ENCODE assay signal across 22 cellular contexts in genomic region chr20:49624317-49624716, GRCh38. TPM values are rescaled to one million over a fixed set of nuclear protein-coding genes. Genes with fewer than 3 reads are reported as not detected.
A peak's percentile ranks its signal among the peaks of the same experiment; 100 is the strongest.
DNase-seq lines count a peak whose midpoint lies in the region; ATAC-seq and TF ChIP-seq lines count a peak whose summit lies in the region.
"Had no signal": no experiment of that assay in that cellular context is flagged by ENCODE, and none has a peak within 500 bp of the region (broad histone marks: within the 10 kb centered on the region; RNA-seq: fewer than 3 reads in every experiment).

No MANE protein-coding gene starts in this region.

- peaks cover 6% of the 10 kb centered on the region; the same call in 2 of the 3 replicates for H3K9me3 Mint-ChIP-seq in GM23338

- H3K9me3 ChIP-seq in OCI-LY7 (ENCODE audit: low read length): peaks cover 10% of the 10 kb centered on the region; the same call in 1 of the 2 replicates

- H3K27ac ChIP-seq in GM23338 (ENCODE audit: low read depth) (no peak overlapping the region), OCI-LY7 (ENCODE audit: low read depth, low read length, poor library complexity, severe bottlenecking) (peak overlapping the region; percentile 85)
- H3K27ac ChIP-seq: 22Rv1, C4-2B, SJCRH30 had no signal

- BruUV-seq in OCI-LY7 (replicated peaks; lab: Mats Ljungman, UMichigan): no TSS peak

- H3K79me2 ChIP-seq in GM23338 (replicated peaks; ENCODE audit: insufficient read depth): no peaks in the 10 kb centered on the region
- H3K79me2 ChIP-seq in OCI-LY7 (ENCODE audit: insufficient read depth, low read depth, low read length): peaks cover 10% of the 10 kb centered on the region; the same call in 1 of the 2 replicates

- H3K4me1 Mint-ChIP-seq in GM23338: peaks cover 23% of the 10 kb centered on the region

- intact Hi-C loops in OCI-LY7 (cut with micrococcal nuclease; ENCODE audit: unreplicated experiment): no loop called here

- H3K4me1 ChIP-seq in GM23338 (ENCODE audit: insufficient read depth) (peaks cover 20% of the 10 kb centered on the region), OCI-LY7 (ENCODE audit: insufficient read depth, low read length, poor library complexity, severe bottlenecking) (peaks cover 87% of the 10 kb centered on the region)
- H3K4me1 ChIP-seq: HAP-1 had no signal

- H3K4me2 ChIP-seq in GM23338 (no peak overlapping the region), OCI-LY7 (ENCODE audit: low read length) (peak overlapping the region; percentile 65)

- in situ Hi-C loops in GM13976 (cut with MboI; ENCODE audit: low sequenced_read_pairs, unreplicated experiment): no loop called here

- no peak overlapping the region for H3K4me3 Mint-ChIP-seq in GM23338
- H3K4me3 Mint-ChIP-seq: CD8-positive, alpha-beta memory T cell had no signal

- H3K27me3 Mint-ChIP-seq in GM23338 (ENCODE audit: insufficient read depth, low read depth, poor library complexity): peaks cover 3% of the 10 kb centered on the region

- H3K27me3 ChIP-seq in GM23338 (ENCODE audit: insufficient read depth): no peaks in the 10 kb centered on the region
- H3K27me3 ChIP-seq: SJCRH30 had no signal

- H3K9me2 ChIP-seq in GM23338 (ENCODE audit: insufficient read depth) (peaks cover 1% of the 10 kb centered on the region), OCI-LY7 (ENCODE audit: insufficient read depth, low read length) (no peaks in the 10 kb centered on the region)

- ATAC-seq in GM23338 (no peak), HG03097 (IDR thresholded peaks at IDR 0.05; ENCODE audit: low FRiP score, unreplicated experiment) (no peak)

- DNase-seq in DMS 273 (lab: John Stamatoyannopoulos, UW; ENCODE audit: unreplicated experiment): peak; percentile 22
- DNase-seq in DMS 273 treated with DMSO at 0.1 percent for 48 hours (lab: John Stamatoyannopoulos, UW): no peak
- DNase-seq in GM23338 (ENCODE audit: low spot score): no peak
- DNase-seq in OCI-LY7 (ENCODE audit: low spot score): peak; percentile 57
- peak; percentile 16 for DNase-seq in mesenteric fat pad (ENCODE audit: low spot score)
- DNase-seq in HuH-7 (ENCODE audit: low spot score): no peak
- DNase-seq in GM13976 (ENCODE audit: low spot score): no peak
- DNase-seq: ACHN; CD8-positive, alpha-beta memory T cell; Karpas-422; MV-4-11; NCI-H1105 treated with DMSO at 0.1 percent for 48 hours; NCI-H1694 treated with DMSO at 0.1 percent for 48 hours; NCI-H2081 treated with DMSO at 0.1 percent for 48 hours; NCI-H82; OCI-M1; T-helper 1 cell had no signal

- H4K20me1 ChIP-seq in GM23338 (replicated peaks; ENCODE audit: insufficient read depth) (no peaks in the 10 kb centered on the region), OCI-LY7 (ENCODE audit: insufficient read depth, low read length) (no peaks in the 10 kb centered on the region)

- TF ChIP-seq CTCF in GM23338 (conservative IDR thresholded peaks at IDR 0.05; ENCODE audit: low read depth in 2 of 2) (no peak), OCI-LY7 (conservative IDR thresholded peaks at IDR 0.05; ENCODE audit: low read length) (no peak), GM13976 (IDR thresholded peaks at IDR 0.05; ENCODE audit: borderline replicate concordance, control extremely low read depth, extremely low read depth, insufficient read depth, missing control alignments) (no peak)

- H3K36me3 ChIP-seq in GM23338 (ENCODE audit: insufficient read depth) (no peaks in the 10 kb centered on the region), OCI-LY7 (ENCODE audit: insufficient read depth, low read length) (peaks cover 10% of the 10 kb centered on the region)
- H3K36me3 ChIP-seq: HAP-1, SJCRH30 had no signal

- H3K36me3 Mint-ChIP-seq in GM23338 (ENCODE audit: low read depth): no peaks in the 10 kb centered on the region; the same call in 1 of the 3 replicates
- H3K36me3 Mint-ChIP-seq: CD8-positive, alpha-beta memory T cell had no signal

- no peaks in the 10 kb centered on the region for H3F3A ChIP-seq in GM23338 (replicated peaks; ENCODE audit: low read depth)

- CTCF ChIA-PET in OCI-LY7 (lab: Charles Lee; ENCODE audit: unreplicated experiment): no interaction called here

- H3K27ac Mint-ChIP-seq in GM23338: no peak overlapping the region
- H3K27ac Mint-ChIP-seq: CD8-positive, alpha-beta memory T cell had no signal

- no peak overlapping the region for H3K4me3 ChIP-seq in GM23338
- peak overlapping the region; percentile 15 for H3K4me3 ChIP-seq in OCI-LY7 (ENCODE audit: low read depth, low read length, poor library complexity, severe bottlenecking)
- H3K4me3 ChIP-seq: HAP-1, SJCRH30 had no signal

- H2AFZ ChIP-seq in GM23338 (peak overlapping the region; percentile 78; the same call in 1 of the 2 replicates), OCI-LY7 (ENCODE audit: low read length) (peak overlapping the region; percentile 97)

- POLR2A ChIA-PET in OCI-LY7 (lab: Charles Lee): interaction anchor here (0.9 to 3.1 kb wide), 2 partner anchors 10 to 13 kb away, joined by 3 to 14 read pairs; no protein-coding TSS in a partner anchor

TF ChIP-seq in GM23338, 12 proteins besides CTCF, POLR2A, EP300 and RAD21 (continues in another document):
- TF ChIP-seq ZNF114 (CRISPR knock-in tag; IDR thresholded peaks at IDR 0.05): no peak
- no peak for TF ChIP-seq ZNF462 (CRISPR knock-in tag; IDR thresholded peaks at IDR 0.05)
- no peak for TF ChIP-seq STAT1 (IDR thresholded peaks at IDR 0.05; ENCODE audit: unreplicated experiment)
- no peak for TF ChIP-seq ETS1 (IDR thresholded peaks at IDR 0.05)
- no peak for TF ChIP-seq NANOG (IDR thresholded peaks at IDR 0.05; ENCODE audit: borderline replicate concordance)
- TF ChIP-seq JUNB (IDR thresholded peaks at IDR 0.05; ENCODE audit: unreplicated experiment): no peak

RNA-seq across cellular contexts. Expression of gene PTGIS, which starts 56.4 kb away (rescaled TPM):
- 28.7 and 29.0 TPM in 2 replicates for total RNA-seq in GM23338 (2014; rRNA removed; shearing (Covaris generic))
- 6.6 and 7.5 TPM in 2 replicates for polyA plus RNA-seq in GM23338 (2016; fragmentation: Nextera tagmentation; extraction: Ambion mirVana)
- total RNA-seq in OCI-LY7 (2014; rRNA removed; shearing (Covaris generic)): not detected in 2 replicates
- total RNA-seq in OCI-LY7 (2022): not detected in 2 replicates
- total RNA-seq in mesenteric fat pad: 124 TPM

Comparison
In these comparisons a context has a peak if more than half of its experiments do, and no peak if none do; other contexts are left out.
1. DNase-seq: peak in DMS 273 (single experiment), OCI-LY7 (single experiment) and mesenteric fat pad (single experiment); none in DMS 273 treated with DMSO at 0.1 percent for 48 hours (single experiment), GM23338 (single experiment), HuH-7 (single experiment) and GM13976 (single experiment).
2. RNA of gene PTGIS, which starts 56.4 kb away (total RNA-seq): 124 TPM in mesenteric fat pad (single experiment) and 28.7 to 29.0 TPM in GM23338; not detected in OCI-LY7; every median in the first group is over 10 times any median in the second.